ENCODE assay signal across 8 cellular contexts in the genomic region with DNA sequence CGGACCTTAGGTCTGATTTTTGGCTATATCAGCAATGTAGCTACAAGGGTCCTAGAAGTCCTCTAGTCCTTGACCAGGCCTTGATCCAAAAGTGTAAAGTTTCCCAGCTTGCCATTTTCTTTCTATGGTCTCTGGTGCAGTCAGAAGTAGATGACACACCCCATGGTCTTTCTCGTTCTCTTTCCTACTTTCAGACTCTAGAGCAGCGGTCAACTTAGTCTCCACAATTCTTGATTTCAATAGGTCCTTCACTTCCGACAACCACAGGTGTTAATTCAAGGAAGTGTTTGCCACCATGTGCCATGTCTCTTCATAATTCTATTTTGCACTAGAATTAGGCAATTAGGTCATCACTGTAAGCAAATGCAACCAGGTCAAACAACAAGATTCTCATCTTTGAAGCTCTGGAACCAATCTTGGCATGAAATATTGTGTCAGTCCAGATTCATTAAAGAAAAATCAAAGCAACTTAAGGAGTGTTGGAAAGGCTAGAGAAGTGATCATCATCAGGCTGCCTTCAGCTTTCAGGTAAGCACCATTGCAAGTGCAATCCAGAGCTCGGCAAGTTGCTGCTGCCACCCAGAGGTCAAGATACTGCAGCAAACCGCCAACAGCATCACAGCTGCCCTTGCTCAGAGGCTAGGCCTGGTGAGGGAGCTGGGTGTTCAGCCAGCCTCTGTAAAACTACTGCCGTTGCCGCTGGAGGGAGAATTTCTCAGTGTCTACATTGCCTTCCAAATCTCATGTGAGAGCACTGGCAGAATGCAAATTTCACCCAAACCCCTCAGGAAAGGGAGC. TPM values are rescaled to one million over a fixed set of nuclear protein-coding genes. Genes with fewer than 3 reads are reported as not detected.
DNase-seq lines count a peak whose midpoint lies in the region; ATAC-seq and TF ChIP-seq lines count a peak whose summit lies in the region.

No MANE protein-coding gene starts in this region.

- ATAC-seq in GM18498 (IDR thresholded peaks at IDR 0.05; ENCODE audit: unreplicated experiment) (peak; percentile 79), HG02798 (IDR thresholded peaks at IDR 0.05; ENCODE audit: poor library complexity, unreplicated experiment) (peak; percentile 93), HG02763 (IDR thresholded peaks at IDR 0.05; ENCODE audit: unreplicated experiment) (no peak)
- peak; percentile 92 for ATAC-seq in stimulated activated effector memory CD8-positive, alpha-beta T cell treated with anti-CD3 and anti-CD28 coated beads, Interleukin-12 subunit alpha, Interleukin-12 subunit beta, amount 100 ng/mL, for 72 hours

- no peak overlapping the region for H3K27ac Mint-ChIP-seq in stimulated activated effector memory CD8-positive, alpha-beta T cell treated with anti-CD3 and anti-CD28 coated beads, Interleukin-12 subunit alpha, Interleukin-12 subunit beta, amount 100 ng/mL, for 72 hours

- no peaks in the 10 kb centered on the region for H3K9me3 ChIP-seq in BE2C

- H3K4me1 ChIP-seq in BE2C = no peaks in the 10 kb centered on the region

- no peaks in the 10 kb centered on the region for H3K4me1 Mint-ChIP-seq in stimulated activated effector memory CD8-positive, alpha-beta T cell treated with anti-CD3 and anti-CD28 coated beads, Interleukin-12 subunit alpha, Interleukin-12 subunit beta, amount 100 ng/mL, for 72 hours

- no peak overlapping the region for H3K4me3 ChIP-seq in BE2C (ENCODE audit: low read depth, low read length)

- no peaks in the 10 kb centered on the region for H3K36me3 ChIP-seq in BE2C

- peaks cover 7% of the 10 kb centered on the region for H3K27me3 ChIP-seq in BE2C

- DNase-seq in BE2C (peak; percentile 62), NCI-H510A (lab: John Stamatoyannopoulos, UW) (peak; percentile 45), amniotic epithelial cell (ENCODE audit: low read depth) (peak; percentile 29), hepatic stellate cell (ENCODE audit: low spot score) (peak; percentile 30)
- peak; percentile 32 to 61 for DNase-seq in stimulated activated effector memory CD8-positive, alpha-beta T cell treated with anti-CD3 and anti-CD28 coated beads, Interleukin-12 subunit alpha, Interleukin-12 subunit beta, amount 100 ng/mL, for 72 hours (ENCODE audit: low spot score in 2 of 2)

- H3K9me3 Mint-ChIP-seq in stimulated activated effector memory CD8-positive, alpha-beta T cell treated with anti-CD3 and anti-CD28 coated beads, Interleukin-12 subunit alpha, Interleukin-12 subunit beta, amount 100 ng/mL, for 72 hours = no peaks in the 10 kb centered on the region

- peak; percentile 75 for TF ChIP-seq CTCF in BE2C (IDR thresholded peaks at IDR 0.05; ENCODE audit: low read depth, low read length)

- no peak overlapping the region for H3K4me3 Mint-ChIP-seq in stimulated activated effector memory CD8-positive, alpha-beta T cell treated with anti-CD3 and anti-CD28 coated beads, Interleukin-12 subunit alpha, Interleukin-12 subunit beta, amount 100 ng/mL, for 72 hours

- H3K36me3 Mint-ChIP-seq in stimulated activated effector memory CD8-positive, alpha-beta T cell treated with anti-CD3 and anti-CD28 coated beads, Interleukin-12 subunit alpha, Interleukin-12 subunit beta, amount 100 ng/mL, for 72 hours = no peaks in the 10 kb centered on the region

RNA-seq across cellular contexts. Expression of a gene that starts 5.6 kb away (rescaled TPM):
- 12.0 TPM for polyA plus RNA-seq in BE2C (2012; ENCODE audit: insufficient read depth, insufficient read length, low read depth)

RNA-seq across cellular contexts. Expression of a gene that starts 54.9 kb away (rescaled TPM):
- 46.1 TPM for polyA plus RNA-seq in BE2C (2012; ENCODE audit: insufficient read depth, insufficient read length, low read depth)
